10 cellular contexts compared by ENCODE assay signal in the genomic region with DNA sequence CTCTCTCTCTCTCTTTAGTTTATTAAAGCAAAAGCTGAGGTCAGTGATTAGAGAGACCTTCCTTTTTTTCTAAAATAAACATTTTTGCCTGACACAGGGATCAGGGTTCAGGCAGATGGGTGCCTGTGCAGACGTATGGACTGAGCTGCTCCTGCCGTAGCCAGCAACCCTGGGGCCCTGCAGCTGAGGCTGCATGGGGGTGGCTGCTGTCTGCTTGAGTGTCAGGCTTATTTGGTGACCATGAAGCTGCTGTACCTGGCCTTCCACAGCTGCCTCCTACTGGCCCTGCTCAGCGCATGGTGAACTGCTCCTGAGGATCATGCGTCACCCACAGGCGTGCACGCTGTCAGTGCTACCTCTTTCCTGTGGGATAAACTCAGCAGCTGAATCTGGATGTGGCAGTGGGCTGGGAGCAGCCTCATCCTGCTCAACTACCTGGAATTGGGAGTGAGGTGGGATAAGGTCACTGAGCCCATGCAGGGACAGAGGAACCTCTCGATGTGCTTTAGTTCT. TPM values are rescaled to one million over a fixed set of nuclear protein-coding genes. Genes with fewer than 3 reads are reported as not detected.
A peak's percentile ranks its signal among the peaks of the same experiment; 100 is the strongest.
DNase-seq lines count a peak whose midpoint lies in the region; ATAC-seq and TF ChIP-seq lines count a peak whose summit lies in the region.
"Had no signal": no experiment of that assay in that cellular context is flagged by ENCODE, and none has a peak within 500 bp of the region (broad histone marks: within the 10 kb centered on the region; RNA-seq: fewer than 3 reads in every experiment).

No MANE protein-coding gene starts in this region.

- H3K4me2 ChIP-seq in neuronal stem cell (ENCODE audit: insufficient read depth, low read length, poor library complexity, severe bottlenecking) = no peak overlapping the region
- H3K4me2 ChIP-seq: BLaER1 had no signal

- peak; percentile 27 for ATAC-seq in esophagus mucosa
- ATAC-seq in GM21786 (IDR thresholded peaks at IDR 0.05; ENCODE audit: unreplicated experiment) = no peak

- H2BK120ac ChIP-seq in neuronal stem cell (ENCODE audit: low read depth, low read length) = no peak overlapping the region

- H4K8ac ChIP-seq in neuronal stem cell (ENCODE audit: low read depth, low read length) = no peak overlapping the region

- H2BK5ac ChIP-seq in neuronal stem cell (ENCODE audit: low read length) = no peak overlapping the region

- peak; percentile 22; the same call in 1 of the 2 replicates for TF ChIP-seq CTCF in WERI-Rb-1 (IDR thresholded peaks at IDR 0.05; ENCODE audit: low read depth, low read length)

- no peak overlapping the region for H3K4ac ChIP-seq in neuronal stem cell (ENCODE audit: low read length)

- H3K23ac ChIP-seq in neuronal stem cell (ENCODE audit: low read depth, low read length, poor library complexity) = peak overlapping the region; percentile 25

- H2BK15ac ChIP-seq in neuronal stem cell (ENCODE audit: low read length) = no peak overlapping the region

- H2AFZ ChIP-seq in neuronal stem cell (ENCODE audit: low read length) = no peak overlapping the region
- H2AFZ ChIP-seq: GM23248 had no signal

- H3K4me3 ChIP-seq in WERI-Rb-1 (ENCODE audit: low read depth, low read length) = no peak overlapping the region
- peak overlapping the region in 1 of 2 donors; percentile 12 for H3K4me3 ChIP-seq in neuronal stem cell (ENCODE audit: low read length in 2 of 2)
- H3K4me3 ChIP-seq: BLaER1, GM23248 had no signal

- H3K27ac ChIP-seq in WERI-Rb-1 (no peak overlapping the region), neuronal stem cell (replicated peaks; ENCODE audit: low read length) (no peak overlapping the region)
- H3K27ac ChIP-seq: BLaER1, GM23248 had no signal

- H3K4me1 ChIP-seq in neuronal stem cell (ENCODE audit: control insufficient read depth in 2 of 2, insufficient read depth in 1 of 2, low read depth in 1 of 2, low read length in 2 of 2) = peaks cover 0 to 1% of the 10 kb centered on the region in 2 donors
- H3K4me1 ChIP-seq: BLaER1 had no signal

- no peak overlapping the region for H3K9ac ChIP-seq in neuronal stem cell (ENCODE audit: low read depth, low read length, poor library complexity)
- H3K9ac ChIP-seq: BLaER1, GM23248 had no signal

- H3K36me3 ChIP-seq in WERI-Rb-1 (peaks cover 9% of the 10 kb centered on the region), neuronal stem cell (replicated peaks in 1 of 2; ENCODE audit: control insufficient read depth in 2 of 2, insufficient read depth in 2 of 2, low read length in 2 of 2) (peaks cover 0 to 25% of the 10 kb centered on the region in 2 donors)
- H3K36me3 ChIP-seq: BLaER1 had no signal

- no peak overlapping the region for H2AK5ac ChIP-seq in neuronal stem cell (ENCODE audit: low read depth, low read length)

- H3K27me3 ChIP-seq in WERI-Rb-1 (ENCODE audit: insufficient read depth, low read depth, severe bottlenecking) = no peaks in the 10 kb centered on the region
- H3K27me3 ChIP-seq in neuronal stem cell (ENCODE audit: control insufficient read depth in 3 of 3, insufficient read depth in 3 of 3, low read depth in 1 of 3, low read length in 3 of 3) = no peaks in the 10 kb centered on the region
- H3K27me3 ChIP-seq: BLaER1 had no signal

- H3K9me3 ChIP-seq in WERI-Rb-1 (ENCODE audit: severe bottlenecking) (no peaks in the 10 kb centered on the region), neuronal stem cell (replicated peaks in 1 of 2; ENCODE audit: control insufficient read depth in 2 of 2, insufficient read depth in 1 of 2, low read depth in 1 of 2, low read length in 2 of 2) (no peaks in the 10 kb centered on the region)
- H3K9me3 ChIP-seq: BLaER1 had no signal

- H3K14ac ChIP-seq in neuronal stem cell (ENCODE audit: low read length) = no peak overlapping the region

- DNase-seq in WERI-Rb-1 = no peak
- DNase-seq in neuronal stem cell (ENCODE audit: low spot score) = no peak
- DNase-seq in NCI-H1092 treated with DMSO at 0.1 percent for 48 hours (lab: John Stamatoyannopoulos, UW) = no peak
- no peak for DNase-seq in T-helper 1 cell
- DNase-seq: CD4-positive, CD25-positive, alpha-beta regulatory T cell; GM23248; H9 had no signal

- H3K79me1 ChIP-seq in neuronal stem cell (ENCODE audit: low read depth, low read length) = no peaks in the 10 kb centered on the region

- no peak overlapping the region for H2BK12ac ChIP-seq in neuronal stem cell (ENCODE audit: low read length)

- whole genome bisulfite sequencing in neuronal stem cell (ENCODE audit: extremely low coverage in 2 of 2, insufficient read length in 2 of 2, insufficient replicate concordance in 1 of 2), 2 donors = no CpG with 5 or more reads among the region's 7 CpGs

- H3K18ac ChIP-seq in neuronal stem cell (ENCODE audit: low read length) = peak overlapping the region; percentile 50

- no peak overlapping the region for H4K91ac ChIP-seq in neuronal stem cell (ENCODE audit: low read depth, low read length, poor library complexity)

RNA-seq across cellular contexts. Expression of a gene that starts 35.1 kb away (rescaled TPM):
- total RNA-seq in esophagus mucosa = 7.2 TPM
- polyA plus RNA-seq in neuronal stem cell (2013, experiment 1 of 2) = 26.0 TPM
- 27.9 TPM for polyA plus RNA-seq in neuronal stem cell (2013, experiment 2 of 2)
- total RNA-seq: CD4-positive, CD25-positive, alpha-beta regulatory T cell had no signal
- polyA plus RNA-seq: CD4-positive, CD25-positive, alpha-beta regulatory T cell had no signal
